9 cellular contexts compared by ENCODE assay signal in the genomic region with DNA sequence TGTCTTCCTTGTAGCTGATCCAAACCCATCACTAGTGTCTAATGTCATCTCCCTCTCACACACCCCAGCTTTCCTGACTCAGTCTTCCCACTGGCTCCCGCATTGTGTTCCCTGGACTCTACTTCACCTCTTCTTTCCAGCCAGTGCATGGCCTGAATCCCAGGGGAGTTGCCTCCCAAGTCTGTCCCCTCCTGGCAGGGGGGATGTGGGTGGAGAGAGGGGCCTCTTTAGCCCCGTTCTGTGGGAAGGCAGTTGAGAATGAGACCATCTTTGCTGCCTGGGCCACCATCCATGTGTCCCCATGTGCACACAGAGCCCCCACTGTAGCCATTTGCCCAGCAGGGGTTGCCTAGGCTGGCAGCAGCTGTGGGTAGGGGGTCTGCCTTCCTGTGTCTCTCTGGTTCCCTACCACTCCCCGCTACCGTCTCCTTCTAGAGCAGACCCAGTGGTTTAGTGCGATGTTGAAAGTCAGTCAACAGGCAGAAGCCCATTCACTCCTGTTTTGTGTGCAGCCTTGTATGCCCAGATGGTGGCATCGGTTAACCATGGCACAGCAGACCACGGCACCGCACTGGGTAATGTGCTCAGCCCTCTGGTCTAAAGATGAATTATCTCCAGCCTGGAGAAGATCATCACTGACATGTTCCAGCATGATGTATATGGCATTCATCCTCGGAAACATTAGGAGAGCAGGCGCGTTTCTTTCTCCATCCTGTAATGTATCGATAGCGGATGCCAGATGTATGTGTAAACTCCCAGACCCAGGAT.
DNase-seq lines count a peak whose midpoint lies in the region; ATAC-seq, FAIRE-seq and TF ChIP-seq lines count a peak whose summit lies in the region.
"Had no signal": no experiment of that assay in that cellular context is flagged by ENCODE, and none has a peak within 500 bp of the region (broad histone marks: within the 10 kb centered on the region; RNA-seq: fewer than 3 reads in every experiment).

No MANE protein-coding gene starts in this region.

- no peak overlapping the region for H3K4me3 ChIP-seq in esophagus squamous epithelium

- H3K27me3 ChIP-seq in esophagus squamous epithelium: no peaks in the 10 kb centered on the region

- 61 to 71% methylated on average over 7 to 9 of the region's 13 CpGs for WGBS in esophagus squamous epithelium, 2 donors

- no peak for TF ChIP-seq POLR2A in esophagus squamous epithelium (IDR thresholded peaks at IDR 0.05)

- TF ChIP-seq CTCF in AG09319 (IDR thresholded peaks at IDR 0.05; ENCODE audit: low read depth, low read length) (peak; percentile 59), LNCAP (IDR thresholded peaks at IDR 0.05) (peak; percentile 43), esophagus squamous epithelium (IDR thresholded peaks at IDR 0.05) (peak in 1 of 6 experiments; percentile 40)

- intact Hi-C loops in left colon (cut with DNase I, micrococcal nuclease) (no loop called here), esophagus squamous epithelium (cut with DNase I) (no loop called here)

- no peaks in the 10 kb centered on the region for H3K36me3 ChIP-seq in esophagus squamous epithelium

- peak; percentile 49 for ATAC-seq in left colon
- no peak for ATAC-seq in HG02938 (IDR thresholded peaks at IDR 0.05; ENCODE audit: unreplicated experiment)

- no peak overlapping the region for H3K27ac ChIP-seq in esophagus squamous epithelium

- DNase-seq in AG09319 (ENCODE audit: extremely low read depth, low read depth) (no peak), left colon (no peak), esophagus squamous epithelium (lab: John Stamatoyannopoulos, UW) (no peak), retina (no peak), GM19239 (ENCODE audit: insufficient read length, low spot score) (no peak)
- peak; percentile 43 to 55 for DNase-seq in activated T-cell treated with anti-CD3 and anti-CD28 coated beads, Interleukin-2, amount 50 U/mL, for 48 hours
- DNase-seq: effector memory CD4-positive, alpha-beta T cell had no signal

- FAIRE-seq in GM19239 (lab: Jason Lieb, UNC): no peak

- H3K4me1 ChIP-seq in esophagus squamous epithelium: no peaks in the 10 kb centered on the region

- no peaks in the 10 kb centered on the region for H3K9me3 ChIP-seq in esophagus squamous epithelium

Comparison
In these comparisons a context has a peak if more than half of its experiments do, and no peak if none do; other contexts are left out.
1. DNase-seq: peak in activated T-cell treated with anti-CD3 and anti-CD28 coated beads, Interleukin-2, amount 50 U/mL, for 48 hours (2 of 2); none in AG09319 (single experiment), left colon (0 of 2), esophagus squamous epithelium (single experiment), retina (single experiment) and GM19239 (single experiment).